Comparison of ENCODE assay signal across 25 cellular contexts in genomic region chr2:28320371-28320770, GRCh38.
"Had no signal": no experiment of that assay in that cellular context is flagged by ENCODE, and none has a peak within 500 bp of the region (broad histone marks: within the 10 kb centered on the region; RNA-seq: fewer than 3 reads in every experiment).

No MANE protein-coding gene starts in this region.

- H3K27me3 ChIP-seq: dorsolateral prefrontal cortex, esophagus squamous epithelium, right lobe of liver, spleen, stomach had no signal

- DNase-seq: central memory CD4-positive, alpha-beta T cell; cortex of kidney; dorsolateral prefrontal cortex; effector CD8-positive, alpha-beta T cell; esophagus squamous epithelium; hippocampal formation; left colon; left ventricle myocardium superior; mesendoderm; naive thymus-derived CD4-positive, alpha-beta T cell; nephron progenitor cell; retina; right lobe of liver; spleen; stimulated activated CD4-positive, alpha-beta T cell treated with anti-CD3 and anti-CD28 coated beads, Interleukin-15, amount 100 ng/mL, for 24 hours; stimulated activated CD4-positive, alpha-beta T cell treated with anti-CD3 and anti-CD28 coated beads, Interleukin-1b, Interleukin-23, amount 100 ng/mL, for 48 hours; stimulated activated CD4-positive, alpha-beta T cell treated with anti-CD3 and anti-CD28 coated beads, Interleukin-4, amount 100 ng/mL, for 24 hours; stimulated activated naive CD4-positive, alpha-beta T cell; stomach; substantia nigra; trophoblast cell had no signal

- H3K27me3 Mint-ChIP-seq: naive thymus-derived CD4-positive, alpha-beta T cell had no signal

- H3K4me3 Mint-ChIP-seq: naive thymus-derived CD4-positive, alpha-beta T cell; nephron progenitor cell had no signal

- ATAC-seq: left colon; left ventricle myocardium superior; naive thymus-derived CD4-positive, alpha-beta T cell; right lobe of liver had no signal

- H3K27ac ChIP-seq: epithelial cell of prostate, parathyroid adenoma, right lobe of liver, spleen, stomach had no signal

- H3K27ac Mint-ChIP-seq: naive thymus-derived CD4-positive, alpha-beta T cell; nephron progenitor cell had no signal

- H2AFZ ChIP-seq: parathyroid adenoma had no signal

- H3K9me3 ChIP-seq: esophagus squamous epithelium, prostate gland, right lobe of liver, spleen, stomach had no signal

- H3K4me3 ChIP-seq: dorsolateral prefrontal cortex, esophagus squamous epithelium, lung, prostate gland, right lobe of liver, spleen, stomach had no signal

- H3K9me3 Mint-ChIP-seq: naive thymus-derived CD4-positive, alpha-beta T cell; nephron progenitor cell had no signal

- H3K36me3 ChIP-seq: prostate gland, right lobe of liver, stomach had no signal

- H3K4me1 ChIP-seq: parathyroid adenoma, right lobe of liver, spleen had no signal

- H3K79me2 ChIP-seq: parathyroid adenoma had no signal
